Comparison of ENCODE assay signal across 16 cellular contexts in the genomic region with DNA sequence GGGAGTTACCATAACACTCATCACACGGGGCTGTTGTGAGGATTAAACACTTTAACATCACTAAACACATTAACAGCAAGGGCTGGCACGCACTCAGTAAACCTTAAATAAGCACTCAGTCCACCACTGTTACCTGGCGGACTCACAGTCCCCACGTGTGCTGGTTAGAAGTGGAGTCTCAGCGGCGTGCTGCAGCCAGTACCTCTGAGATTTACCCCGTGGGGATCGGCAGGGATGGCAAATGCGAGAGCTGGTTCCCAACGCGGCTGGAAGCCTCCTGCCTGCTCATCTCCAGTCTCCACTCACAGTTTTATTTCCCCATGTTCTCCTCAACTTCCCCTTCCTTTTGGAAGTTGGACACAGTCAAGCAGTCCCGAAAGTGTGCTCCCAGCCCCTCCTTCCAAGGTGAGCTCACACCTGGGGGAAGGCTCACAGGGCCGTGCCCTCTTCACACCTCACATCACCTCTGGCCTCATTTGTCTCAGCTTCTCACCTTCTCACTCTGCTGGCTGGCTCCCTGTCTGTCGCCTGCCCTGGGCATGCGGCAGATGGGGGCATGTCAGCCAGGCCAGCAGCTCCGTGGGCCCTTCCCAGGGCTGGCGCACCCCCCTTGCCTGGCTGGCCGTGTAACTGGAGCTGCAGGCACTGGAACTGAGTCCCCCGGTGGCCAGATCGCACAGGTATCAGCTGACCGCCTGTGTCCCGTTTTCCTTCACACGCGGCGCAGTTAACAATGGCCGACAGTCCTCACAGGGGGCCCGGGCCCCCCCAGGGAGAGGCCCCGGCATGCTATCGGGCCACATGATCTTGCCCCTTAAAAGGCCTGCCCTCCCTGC.
"Had no signal": no experiment of that assay in that cellular context is flagged by ENCODE, and none has a peak within 500 bp of the region (broad histone marks: within the 10 kb centered on the region; RNA-seq: fewer than 3 reads in every experiment).

No MANE protein-coding gene starts in this region.

- ATAC-seq: esophagus mucosa; stimulated activated memory B cell treated with anti-CD40 and anti-IgM and Interleukin-4, amounts not matched to agents 10 μg/mL and 1 μg/mL and 100 μg/mL, for 72 hours; T-cell had no signal

- H3K27ac Mint-ChIP-seq: activated naive CD4-positive, alpha-beta T cell treated with anti-CD3 and anti-CD28 coated beads, Interleukin-2, amount 10 ng/mL, durations not matched to agents 7 days and 5 days; nephron progenitor cell; stimulated activated memory B cell treated with anti-CD40 and anti-IgM and Interleukin-4, amounts not matched to agents 10 μg/mL and 1 μg/mL and 100 μg/mL, for 72 hours; T-cell had no signal

- H3K27me3 ChIP-seq: ascending aorta, thyroid gland, uterus had no signal

- DNase-seq: activated CD4-positive, alpha-beta T cell treated with anti-CD3 and anti-CD28 coated beads, Interleukin-2, amount 50 U/mL, for 4 hours; activated CD4-positive, CD25-positive, alpha-beta regulatory T cell treated with anti-CD3 and anti-CD28 coated beads, Interleukin-2, amount 50 U/mL, for 72 hours; activated naive CD4-positive, alpha-beta T cell treated with anti-CD3 and anti-CD28 coated beads, Interleukin-2, amount 10 ng/mL, durations not matched to agents 7 days and 5 days; hippocampal formation; kidney glomerular epithelial cell; nephron progenitor cell; stimulated activated CD4-positive, alpha-beta T cell treated with anti-CD3 and anti-CD28 coated beads, Interleukin-2, amount 100 ng/mL, for 48 hours; T-cell; T-helper 9 cell; thyroid gland; uterus had no signal

- H3K36me3 Mint-ChIP-seq: activated naive CD4-positive, alpha-beta T cell treated with anti-CD3 and anti-CD28 coated beads, Interleukin-2, amount 10 ng/mL, durations not matched to agents 7 days and 5 days; stimulated activated memory B cell treated with anti-CD40 and anti-IgM and Interleukin-4, amounts not matched to agents 10 μg/mL and 1 μg/mL and 100 μg/mL, for 72 hours; T-cell had no signal

- H3K4me3 ChIP-seq: ascending aorta, thyroid gland, uterus had no signal

- H3K36me3 ChIP-seq: ascending aorta, thyroid gland, uterus had no signal

- H3K4me1 ChIP-seq: ascending aorta, thyroid gland, uterus had no signal

- H3K27ac ChIP-seq: ascending aorta, thyroid gland, uterus had no signal

- H3K9me3 Mint-ChIP-seq: activated naive CD4-positive, alpha-beta T cell treated with anti-CD3 and anti-CD28 coated beads, Interleukin-2, amount 10 ng/mL, durations not matched to agents 7 days and 5 days; activated T-helper 2 cell treated with anti-CD3 and anti-CD28 coated beads, Interferon-gamma antibody, Interleukin-2, Interleukin-4, amounts not matched to agents 10 μg/mL and 5 μg/mL and 100 μg/mL, durations not matched to agents 14 hours and 24 hours and 36 hours; nephron progenitor cell; stimulated activated memory B cell treated with anti-CD40 and anti-IgM and Interleukin-4, amounts not matched to agents 10 μg/mL and 1 μg/mL and 100 μg/mL, for 72 hours; T-cell had no signal

- H3K4me3 Mint-ChIP-seq: activated naive CD4-positive, alpha-beta T cell treated with anti-CD3 and anti-CD28 coated beads, Interleukin-2, amount 10 ng/mL, durations not matched to agents 7 days and 5 days; nephron progenitor cell; stimulated activated memory B cell treated with anti-CD40 and anti-IgM and Interleukin-4, amounts not matched to agents 10 μg/mL and 1 μg/mL and 100 μg/mL, for 72 hours; T-cell had no signal

- H3K9me3 ChIP-seq: ascending aorta, thyroid gland, uterus had no signal

- H3K4me1 Mint-ChIP-seq: activated naive CD4-positive, alpha-beta T cell treated with anti-CD3 and anti-CD28 coated beads, Interleukin-2, amount 10 ng/mL, durations not matched to agents 7 days and 5 days; stimulated activated memory B cell treated with anti-CD40 and anti-IgM and Interleukin-4, amounts not matched to agents 10 μg/mL and 1 μg/mL and 100 μg/mL, for 72 hours had no signal

- FAIRE-seq: bronchial epithelial cell had no signal
